Comparison of ENCODE assay signal across 8 cellular contexts in genomic region chr4:38034986-38035882, GRCh38.
DNase-seq lines count a peak whose midpoint lies in the region; ATAC-seq lines count a peak whose summit lies in the region.

No MANE protein-coding gene starts in this region.

- H3K9ac ChIP-seq in GM23248 = no peak overlapping the region

- no peaks in the 10 kb centered on the region for H3K4me1 Mint-ChIP-seq in activated CD8-positive, alpha-beta T cell treated with anti-CD3 and anti-CD28 coated beads, Interleukin-2, amount 10 ng/mL, durations not matched to agents 7 days and 5 days (ENCODE audit: low read depth)

- 52 to 55% methylated on average over 11 of the region's 11 CpGs for WGBS in GM23248 (ENCODE audit: low coverage in 1 of 2, low lambda C conversion rate in 2 of 2, missing lambda C conversion rate in 2 of 2), 2 experiments

- intact Hi-C loops in left ventricle myocardium superior (cut with micrococcal nuclease) = loop anchor here (10.0 kb wide), 1 partner anchor 150 kb away; no protein-coding TSS in a partner anchor

- no peaks in the 10 kb centered on the region for H3K36me3 ChIP-seq in GM23248 (ENCODE audit: low read depth)

- H3F3A ChIP-seq in GM23248 (ENCODE audit: insufficient read depth) = no peaks in the 10 kb centered on the region

- H3K4me2 ChIP-seq in GM23248 (ENCODE audit: unreplicated experiment) = no peak overlapping the region

- H3K4me1 ChIP-seq in GM23248 (ENCODE audit: insufficient read depth) = no peaks in the 10 kb centered on the region

- H2AFZ ChIP-seq in GM23248 = no peak overlapping the region

- CTCF ChIA-PET in activated CD8-positive, alpha-beta T cell treated with anti-CD3 and anti-CD28 coated beads, Interleukin-2, amount 10 ng/mL, durations not matched to agents 7 days and 5 days (lab: Charles Lee) = interaction anchor here (0.7 to 3.1 kb wide), 23 partner anchors 8 to 434 kb away, joined by 3 to 26 read pairs (median 4); partner anchors contain the start of gene PGM2

- no peak overlapping the region for H3K4me3 Mint-ChIP-seq in activated CD8-positive, alpha-beta T cell treated with anti-CD3 and anti-CD28 coated beads, Interleukin-2, amount 10 ng/mL, durations not matched to agents 7 days and 5 days

- H3K27ac ChIP-seq in GM23248 = no peak overlapping the region

- POLR2A ChIA-PET in activated CD8-positive, alpha-beta T cell treated with anti-CD3 and anti-CD28 coated beads, Interleukin-2, amount 10 ng/mL, durations not matched to agents 7 days and 5 days (lab: Charles Lee) = no interaction called here

- H3K27ac Mint-ChIP-seq in activated CD8-positive, alpha-beta T cell treated with anti-CD3 and anti-CD28 coated beads, Interleukin-2, amount 10 ng/mL, durations not matched to agents 7 days and 5 days = no peak overlapping the region

- H3K9me3 Mint-ChIP-seq in activated CD8-positive, alpha-beta T cell treated with anti-CD3 and anti-CD28 coated beads, Interleukin-2, amount 10 ng/mL, durations not matched to agents 7 days and 5 days (ENCODE audit: insufficient read depth) = no peaks in the 10 kb centered on the region

- H3K4me3 ChIP-seq in GM23248 (no peak overlapping the region), skeletal muscle cell (ENCODE audit: low read depth, low read length) (no peak overlapping the region)

- H3K27me3 Mint-ChIP-seq in activated CD8-positive, alpha-beta T cell treated with anti-CD3 and anti-CD28 coated beads, Interleukin-2, amount 10 ng/mL, durations not matched to agents 7 days and 5 days (ENCODE audit: low read depth) = no peaks in the 10 kb centered on the region

- H3K27me3 ChIP-seq in GM23248 (replicated peaks; ENCODE audit: insufficient read depth) = no peaks in the 10 kb centered on the region

- peak; percentile 45 for DNase-seq in COLO829 (ENCODE audit: low spot score)
- peak; percentile 76 for DNase-seq in GM23248
- DNase-seq in NCI-H345 treated with DMSO at 0.1 percent for 48 hours (lab: John Stamatoyannopoulos, UW; ENCODE audit: unreplicated experiment) = peak; percentile 2
- peak; percentile 54 for DNase-seq in activated CD8-positive, alpha-beta T cell treated with anti-CD3 and anti-CD28 coated beads, Interleukin-2, amount 10 ng/mL, durations not matched to agents 7 days and 5 days
- no peak for DNase-seq in left ventricle myocardium superior
- DNase-seq in skeletal muscle cell (ENCODE audit: low read depth) = peak; percentile 25
- DNase-seq in activated naive CD4-positive, alpha-beta T cell treated with anti-CD3 and anti-CD28 coated beads, Interleukin-2, amount 50 U/mL, for 16 hours = no peak

- in situ Hi-C loops in GM23248 (cut with MboI) = loop anchor here (10.0 kb wide), 2 partner anchors 230 to 430 kb away; no protein-coding TSS in a partner anchor

- ATAC-seq in activated CD8-positive, alpha-beta T cell treated with anti-CD3 and anti-CD28 coated beads, Interleukin-2, amount 10 ng/mL, durations not matched to agents 7 days and 5 days = no peak
- peak; percentile 68 for ATAC-seq in left ventricle myocardium superior
- no peak for ATAC-seq in GM18861 (IDR thresholded peaks at IDR 0.05; ENCODE audit: unreplicated experiment)

- H3K9me2 ChIP-seq in GM23248 (ENCODE audit: insufficient read depth) = no peaks in the 10 kb centered on the region

- peaks cover 21% of the 10 kb centered on the region for H3K36me3 Mint-ChIP-seq in activated CD8-positive, alpha-beta T cell treated with anti-CD3 and anti-CD28 coated beads, Interleukin-2, amount 10 ng/mL, durations not matched to agents 7 days and 5 days (ENCODE audit: low read depth)

- H4K20me1 ChIP-seq in GM23248 (ENCODE audit: insufficient read depth) = no peaks in the 10 kb centered on the region

- H3K9me3 ChIP-seq in GM23248 (ENCODE audit: low read depth) = no peaks in the 10 kb centered on the region

- no peaks in the 10 kb centered on the region for H3K79me2 ChIP-seq in GM23248 (ENCODE audit: insufficient read depth)

Comparison
In these comparisons a context has a peak if more than half of its experiments do, and no peak if none do; other contexts are left out.
1. DNase-seq: peak in COLO829 (single experiment), GM23248 (single experiment), NCI-H345 treated with DMSO at 0.1 percent for 48 hours (single experiment), activated CD8-positive, alpha-beta T cell treated with anti-CD3 and anti-CD28 coated beads, Interleukin-2, amount 10 ng/mL, durations not matched to agents 7 days and 5 days (single experiment) and skeletal muscle cell (single experiment); none in left ventricle myocardium superior (single experiment) and activated naive CD4-positive, alpha-beta T cell treated with anti-CD3 and anti-CD28 coated beads, Interleukin-2, amount 50 U/mL, for 16 hours (single experiment).